In genomic region chr14:68979021-68979721, GRCh38 we compare ENCODE assay signal across 8 cellular contexts. TPM values are rescaled to one million over a fixed set of nuclear protein-coding genes. Genes with fewer than 3 reads are reported as not detected.
DNase-seq lines count a peak whose midpoint lies in the region; ATAC-seq and TF ChIP-seq lines count a peak whose summit lies in the region.

Gene ACTN1, minus strand, starts transcription at chr14:68979302. Its CDS starts 246 bp downstream, at chr14:68979056.

- H3K4me1 ChIP-seq in neuron (ENCODE audit: insufficient read depth, low read length), result peaks cover 15% of the 10 kb centered on the region
- peaks cover 52% of the 10 kb centered on the region for H3K4me1 ChIP-seq in suprapubic skin

- WGBS in suprapubic skin, result 0% methylated on average over 3 of the region's 68 CpGs

- H3K27ac Mint-ChIP-seq in activated naive CD8-positive, alpha-beta T cell, result peak within 1 kb of the TSS; percentile 87

- peak; percentile 94 for DNase-seq in NCI-H1092 (lab: John Stamatoyannopoulos, UW)
- DNase-seq in SKM-1 (lab: John Stamatoyannopoulos, UW; ENCODE audit: unreplicated experiment), result peak; percentile 24
- DNase-seq in germinal center (ENCODE audit: low spot score), result peak; percentile 34
- peak; percentile 94 for DNase-seq in suprapubic skin (ENCODE audit: low spot score in 2 of 2)

- peaks cover 7% of the 10 kb centered on the region for H3K36me3 Mint-ChIP-seq in activated naive CD8-positive, alpha-beta T cell

- H3K9me3 ChIP-seq in neuron (ENCODE audit: low read length) (no peaks in the 10 kb centered on the region), suprapubic skin (no peaks in the 10 kb centered on the region)

- H3K4me1 Mint-ChIP-seq in activated naive CD8-positive, alpha-beta T cell (ENCODE audit: low read depth), result peaks cover 55% of the 10 kb centered on the region

- TF ChIP-seq CTCF in suprapubic skin (IDR thresholded peaks at IDR 0.05), result no peak

- H3K4me3 ChIP-seq in neuron (ENCODE audit: low read length) (peak within 1 kb of the TSS; percentile 74), suprapubic skin (peak within 1 kb of the TSS; percentile 74)

- H3K27me3 ChIP-seq in neuron (ENCODE audit: insufficient read depth, low read length), result no peaks in the 10 kb centered on the region
- no peaks in the 10 kb centered on the region for H3K27me3 ChIP-seq in suprapubic skin

- H3K36me3 ChIP-seq in neuron (ENCODE audit: insufficient read depth, low read length) (peaks cover 5% of the 10 kb centered on the region), suprapubic skin (no peaks in the 10 kb centered on the region)

- no peak for TF ChIP-seq EP300 in suprapubic skin (IDR thresholded peaks at IDR 0.05)

- H3K4me3 Mint-ChIP-seq in activated naive CD8-positive, alpha-beta T cell, result peak within 1 kb of the TSS; percentile 94

- H3K9me3 Mint-ChIP-seq in activated naive CD8-positive, alpha-beta T cell (ENCODE audit: low read depth), result no peaks in the 10 kb centered on the region

- peak within 1 kb of the TSS; percentile 64 for H2AFZ ChIP-seq in neuron (ENCODE audit: low read depth, low read length)

- peak; percentile 54 for ATAC-seq in GM18511 (IDR thresholded peaks at IDR 0.05; ENCODE audit: unreplicated experiment)
- ATAC-seq in GM19351 (IDR thresholded peaks at IDR 0.05; ENCODE audit: unreplicated experiment), result no peak

- no peaks in the 10 kb centered on the region for H3K27me3 Mint-ChIP-seq in activated naive CD8-positive, alpha-beta T cell

- peak within 1 kb of the TSS; percentile 92 for H3K27ac ChIP-seq in suprapubic skin

- TF ChIP-seq POLR2A in suprapubic skin (IDR thresholded peaks at IDR 0.05), result peak in 1 of 2 donors; percentile 65

RNA-seq across cellular contexts. Expression of gene ACTN1, which starts in this region (rescaled TPM):
- 100 to 1,000 TPM in 2 of 4 donors, 10 to 100 TPM in 2; 76.8 to 117 (median 94.0) TPM for total RNA-seq in suprapubic skin

Comparison
In these comparisons a context has a peak if more than half of its experiments do, and no peak if none do; other contexts are left out.
1. DNase-seq: peak in every context shown above with its lines; median percentile 94 in NCI-H1092; 94 in suprapubic skin; 34 in germinal center; 24 in SKM-1.